14 cellular contexts compared by ENCODE assay signal in genomic region chr12:56947633-56948535, GRCh38. TPM values are rescaled to one million over a fixed set of nuclear protein-coding genes. Genes with fewer than 3 reads are reported as not detected.
DNase-seq lines count a peak whose midpoint lies in the region; ATAC-seq, FAIRE-seq and TF ChIP-seq lines count a peak whose summit lies in the region.
"Had no signal": no experiment of that assay in that cellular context is flagged by ENCODE, and none has a peak within 500 bp of the region (broad histone marks: within the 10 kb centered on the region; RNA-seq: fewer than 3 reads in every experiment).

No MANE protein-coding gene starts in this region.

- H3K9me3 ChIP-seq in Karpas-422 (ENCODE audit: low read length) (no peaks in the 10 kb centered on the region), GM12878 (replicated peaks; ENCODE audit: control insufficient read depth, insufficient read depth, low read length) (no peaks in the 10 kb centered on the region; the same call in 2 of the 3 replicates), liver (ENCODE audit: control insufficient read depth in 4 of 4, low read length in 3 of 4) (no peaks in the 10 kb centered on the region)
- H3K9me3 ChIP-seq in effector memory CD4-positive, alpha-beta T cell (ENCODE audit: control insufficient read depth, low read length): no peaks in the 10 kb centered on the region
- H3K9me3 ChIP-seq: Caco-2, colonic mucosa, gastrocnemius medialis had no signal

- no peaks in the 10 kb centered on the region for H4K20me1 ChIP-seq in Karpas-422 (ENCODE audit: insufficient read depth, low read depth, low read length)
- no peaks in the 10 kb centered on the region for H4K20me1 ChIP-seq in GM12878 (ENCODE audit: control insufficient read depth, insufficient read depth)

- H3K27me3 ChIP-seq in Karpas-422 (ENCODE audit: low read length) (0 out of 2 replicates have a peak, but pooled peaks cover 2% of the 10 kb centered on the region), GM12878 (replicated peaks in 1 of 2; ENCODE audit: control insufficient read depth in 2 of 2, insufficient read depth in 2 of 2, low read length in 1 of 2) (no peaks in the 10 kb centered on the region; a peak in 1 of 4 replicates), liver (ENCODE audit: control insufficient read depth in 4 of 4, insufficient read depth in 4 of 4, low read length in 3 of 4) (no peaks in the 10 kb centered on the region)
- no peaks in the 10 kb centered on the region for H3K27me3 ChIP-seq in effector memory CD4-positive, alpha-beta T cell (replicated peaks; ENCODE audit: control insufficient read depth, insufficient read depth, low read length, poor library complexity, severe bottlenecking)
- H3K27me3 ChIP-seq: colonic mucosa, gastrocnemius medialis had no signal

- H3K4me1 ChIP-seq in Karpas-422 (ENCODE audit: low read length) (no peaks in the 10 kb centered on the region), GM12878 (ENCODE audit: control insufficient read depth, insufficient read depth, low read length) (no peaks in the 10 kb centered on the region), liver (ENCODE audit: control insufficient read depth in 4 of 4, insufficient read depth in 4 of 4, low read length in 3 of 4) (peaks cover 0 to 7% (median 2%) of the 10 kb centered on the region in 4 donors)
- no peaks in the 10 kb centered on the region for H3K4me1 ChIP-seq in effector memory CD4-positive, alpha-beta T cell (ENCODE audit: control insufficient read depth, insufficient read depth, low read length, poor library complexity, severe bottlenecking)
- H3K4me1 ChIP-seq: Caco-2, colonic mucosa, gastrocnemius medialis had no signal

- no peaks in the 10 kb centered on the region for H3K9me2 ChIP-seq in Karpas-422 (replicated peaks; ENCODE audit: insufficient read depth, low read length)

- intact Hi-C loops in GM12878 (cut with micrococcal nuclease; ENCODE audit: unreplicated experiment): no loop called here

- in situ Hi-C loops in GM12878 (cut with MboI): no loop called here

- TF ChIP-seq EP300 in GM12878 (IDR thresholded peaks at IDR 0.05; ENCODE audit: borderline replicate concordance in 1 of 2, control insufficient read depth in 1 of 2, low read depth in 2 of 2, low read length in 2 of 2): no peak

- H3K4me2 ChIP-seq in Karpas-422 (ENCODE audit: low read depth, low read length, poor library complexity, severe bottlenecking) (no peak overlapping the region), GM12878 (ENCODE audit: control insufficient read depth, insufficient read depth) (no peak overlapping the region)

- H2AFZ ChIP-seq in Karpas-422 (ENCODE audit: low read length): no peak overlapping the region
- H2AFZ ChIP-seq in GM12878 (ENCODE audit: control insufficient read depth, low read depth, low read length): no peak overlapping the region

- H3K4me3 ChIP-seq in GM12865 (ENCODE audit: low read depth, low read length) (no peak overlapping the region), Karpas-422 (ENCODE audit: low read length) (no peak overlapping the region), GM12878 (no peak overlapping the region), liver (ENCODE audit: low read depth in 1 of 3, low read length in 3 of 3) (no peak overlapping the region)
- no peak overlapping the region for H3K4me3 ChIP-seq in effector memory CD4-positive, alpha-beta T cell (ENCODE audit: insufficient read depth, low read depth, low read length, poor library complexity, severe bottlenecking)
- H3K4me3 ChIP-seq: colonic mucosa, gastrocnemius medialis had no signal

- SMC1A ChIA-PET in GM12878 (lab: Charles Lee; ENCODE audit: uncharacterized antibody, unreplicated experiment): interaction anchor here (1.2 to 1.3 kb wide), 2 partner anchors 40 to 53 kb away, joined by 3 to 4 read pairs; no protein-coding TSS in a partner anchor

- POLR2A ChIA-PET in GM12878 (lab: Charles Lee): no interaction called here

- H3K36me3 ChIP-seq in Karpas-422 (ENCODE audit: insufficient read depth, low read length) (no peaks in the 10 kb centered on the region), GM12878 (ENCODE audit: control insufficient read depth in 2 of 2, insufficient read depth in 2 of 2, low read length in 1 of 2) (no peaks in the 10 kb centered on the region), liver (ENCODE audit: control insufficient read depth in 4 of 4, insufficient read depth in 3 of 4, low read depth in 1 of 4, low read length in 3 of 4) (peaks cover 9 to 32% (median 29%) of the 10 kb centered on the region in 4 donors)
- no peaks in the 10 kb centered on the region for H3K36me3 ChIP-seq in effector memory CD4-positive, alpha-beta T cell (ENCODE audit: control insufficient read depth, insufficient read depth, low read length)
- H3K36me3 ChIP-seq: colonic mucosa, gastrocnemius medialis had no signal

- TF ChIP-seq POLR2A in GM12878 (IDR thresholded peaks at IDR 0.05; ENCODE audit: low read depth, low read length): no peak

- ATAC-seq in GM12878: no peak
- no peak for ATAC-seq in activated CD4-positive, CD25-positive, alpha-beta regulatory T cell treated with anti-CD3 and anti-CD28 coated beads, Interleukin-2, amount 50 U/mL, for 24 hours
- ATAC-seq: activated CD4-positive, alpha-beta T cell treated with anti-CD3 and anti-CD28 coated beads for 36 hours; gastrocnemius medialis; T-cell had no signal

- H3K79me2 ChIP-seq in Karpas-422 (ENCODE audit: low read length): no peaks in the 10 kb centered on the region
- H3K79me2 ChIP-seq in GM12878 (ENCODE audit: control insufficient read depth, insufficient read depth, low read length): no peaks in the 10 kb centered on the region

- no peak for TF ChIP-seq CTCF in GM12865 (IDR thresholded peaks at IDR 0.05; ENCODE audit: insufficient read depth, low read depth, low read length, missing control alignments)
- TF ChIP-seq CTCF in GM12878 (IDR thresholded peaks at IDR 0.05 in 2 of 3, conservative IDR thresholded peaks at IDR 0.05 in 1 of 3; ENCODE audit: control insufficient read depth in 2 of 3, extremely low read depth in 1 of 3, insufficient read depth in 1 of 3, low read depth in 3 of 3, low read length in 3 of 3): peak in 1 of 3 experiments; percentile 17; a peak in 1 of 6 replicates
- peak; percentile 16 for TF ChIP-seq CTCF in liver (IDR thresholded peaks at IDR 0.05; ENCODE audit: low read depth, low read length, missing input control)

- TF ChIP-seq RAD21 in GM12878 (IDR thresholded peaks at IDR 0.05; ENCODE audit: insufficient read depth, low read depth, low read length) (peak; percentile 41), liver (IDR thresholded peaks at IDR 0.05) (peak; percentile 61)

- RAD21 ChIA-PET in GM12878 (lab: Charles Lee; ENCODE audit: unreplicated experiment): interaction anchor here (1.4 kb wide), 2 partner anchors 53 to 58 kb away, joined by 3 read pairs; no protein-coding TSS in a partner anchor

- DNase-seq in GM12865 (ENCODE audit: low read depth): peak; percentile 32
- DNase-seq in Karpas-422: peak; percentile 60
- no peak for DNase-seq in GM12878 (ENCODE audit: low read depth, low spot score)
- no peak for DNase-seq in NCI-H187 (lab: John Stamatoyannopoulos, UW)
- DNase-seq in effector memory CD4-positive, alpha-beta T cell: no peak
- DNase-seq: activated CD4-positive, alpha-beta T cell treated with anti-CD3 and anti-CD28 coated beads for 36 hours; colonic mucosa; gastrocnemius medialis; NCI-H2171; T-cell had no signal

- H3K9ac ChIP-seq in Karpas-422 (ENCODE audit: low read length) (no peak overlapping the region), GM12878 (ENCODE audit: control insufficient read depth, insufficient read depth, low read length) (no peak overlapping the region), liver (ENCODE audit: low read depth in 1 of 2, low read length in 2 of 2) (no peak overlapping the region)

- CTCF ChIA-PET in GM12878 (lab: Yijun Ruan, JAX): interaction anchor here (0.6 to 1.3 kb wide), 6 partner anchors 12 to 187 kb away, joined by 3 to 5 read pairs (median 3); no protein-coding TSS in a partner anchor

- BruUV-seq in GM12878 (replicated peaks; lab: Mats Ljungman, UMichigan): no TSS peak

- FAIRE-seq in GM12878 (lab: Jason Lieb, UNC): no peak
- FAIRE-seq: islet of Langerhans had no signal

- 41% methylated on average over 6 of the region's 6 CpGs for WGBS in GM12878 (ENCODE audit: insufficient coverage, insufficient replicate concordance, low lambda C conversion rate, missing lambda C conversion rate)
- 58% methylated on average over 6 of the region's 6 CpGs for WGBS in liver

- H3K27ac ChIP-seq in Karpas-422 (ENCODE audit: low read length): no peak overlapping the region
- no peak overlapping the region for H3K27ac ChIP-seq in GM12878 (ENCODE audit: control insufficient read depth, insufficient read depth)
- peak overlapping the region in 1 of 2 donors; percentile 14 for H3K27ac ChIP-seq in liver (ENCODE audit: low read depth in 1 of 2, low read length in 2 of 2)
- H3K27ac ChIP-seq in effector memory CD4-positive, alpha-beta T cell (ENCODE audit: insufficient read depth, low read length, poor library complexity, severe bottlenecking): no peak overlapping the region
- H3K27ac ChIP-seq: colonic mucosa, gastrocnemius medialis had no signal

RNA-seq across cellular contexts. Expression of gene RDH16, which starts 9.5 kb away (rescaled TPM):
- 0.11 TPM in 1 of 2 replicates, not detected in the other for total RNA-seq in Karpas-422 (2014; rRNA removed; shearing (Covaris generic); ENCODE audit: low replicate concordance)
- 0.98 and 1.3 TPM in 2 replicates for total RNA-seq in GM12878 (2013; cell fraction: nucleolus; rRNA removed)
- total RNA-seq in GM12878 (2014; rRNA removed) (0.05 and 0.06 TPM in 2 replicates), GM12878 (2014; rRNA removed; fragmentation: Illumina TruSeq; extraction: Trizol) (0.04 TPM in 1 of 2 replicates, not detected in the other), GM12878 (2021) (0.31 TPM in 1 of 2 replicates, not detected in the other), liver (100 to 1,000 TPM in 1 of 2 donors, 10 to 100 TPM in 1; 12.9 to 382 TPM)
- 0.21 TPM for polyA plus RNA-seq in GM12878 (2011; ENCODE audit: low read depth)
- polyA plus RNA-seq in GM12878 (2011; rRNA removed) (0.03 and 0.05 TPM in 2 replicates), GM12878 (2014; fragmentation: Illumina TruSeq; extraction: Trizol) (0.09 TPM in 1 of 2 replicates, not detected in the other), GM12878 (2014; fragmentation: Nextera tagmentation; extraction: Ambion mirVana) (under 1 TPM; 0.04 to 0.08 TPM), GM12878 (2014; rRNA removed) (0.15 and 0.18 TPM in 2 replicates), GM12878 (2016; fragmentation: Nextera tagmentation; extraction: Ambion mirVana) (under 1 TPM; 0.05 to 0.07 TPM), liver (100 to 1,000 TPM; 187 to 251 TPM)
- 0.04 and 0.05 TPM in 2 replicates for polyA plus RNA-seq in GM12878 (2011; cell fraction: cytosol; rRNA removed)
- polyA plus RNA-seq in GM12878 (2011; cell fraction: nucleus; rRNA removed): 0.70 and 0.76 TPM in 2 replicates
- polyA plus RNA-seq in GM12878 (2012): 0.15 and 0.19 TPM in 2 replicates
- 0.07 and 0.10 TPM in 2 replicates for polyA minus RNA-seq in GM12878 (2011; rRNA and poly(A)+ RNA removed)
- not detected in 2 replicates for polyA minus RNA-seq in GM12878 (2011; cell fraction: cytosol; rRNA and poly(A)+ RNA removed)
- 0.12 TPM in 1 of 2 replicates, not detected in the other for polyA minus RNA-seq in GM12878 (2011; cell fraction: nucleus; rRNA and poly(A)+ RNA removed)

RNA-seq across cellular contexts. Expression of gene SDR9C7, which starts 13.7 kb away (rescaled TPM):
- not detected in 2 replicates for total RNA-seq in Karpas-422 (2014; rRNA removed; shearing (Covaris generic); ENCODE audit: low replicate concordance)
- total RNA-seq in GM12878 (2013; cell fraction: nucleolus; rRNA removed): not detected in 2 replicates
- not detected in 2 replicates for total RNA-seq in GM12878 (2014; rRNA removed)
- not detected in 2 replicates for total RNA-seq in GM12878 (2014; rRNA removed; fragmentation: Illumina TruSeq; extraction: Trizol)
- total RNA-seq in GM12878 (2021): not detected in 2 replicates
- polyA plus RNA-seq in GM12878 (2011; ENCODE audit: low read depth): not detected
- polyA plus RNA-seq in GM12878 (2011; rRNA removed): 0.06 TPM in 1 of 2 replicates, not detected in the other
- not detected in 2 replicates for polyA plus RNA-seq in GM12878 (2011; cell fraction: cytosol; rRNA removed)
- 0.07 TPM in 1 of 2 replicates, not detected in the other for polyA plus RNA-seq in GM12878 (2011; cell fraction: nucleus; rRNA removed)
- not detected in 2 replicates for polyA plus RNA-seq in GM12878 (2012)
- not detected in 2 replicates for polyA plus RNA-seq in GM12878 (2014; fragmentation: Illumina TruSeq; extraction: Trizol)
- not detected for polyA plus RNA-seq in GM12878 (2014; fragmentation: Nextera tagmentation; extraction: Ambion mirVana)
- polyA plus RNA-seq in GM12878 (2014; rRNA removed): 0.04 TPM in 1 of 2 replicates, not detected in the other
- not detected for polyA plus RNA-seq in GM12878 (2016; fragmentation: Nextera tagmentation; extraction: Ambion mirVana)
- 0.15 TPM in 1 of 2 replicates, not detected in the other for polyA minus RNA-seq in GM12878 (2011; rRNA and poly(A)+ RNA removed)
- not detected in 2 replicates for polyA minus RNA-seq in GM12878 (2011; cell fraction: cytosol; rRNA and poly(A)+ RNA removed)
- not detected in 2 replicates for polyA minus RNA-seq in GM12878 (2011; cell fraction: nucleus; rRNA and poly(A)+ RNA removed)
- total RNA-seq in liver: not detected
- not detected for polyA plus RNA-seq in liver
- total RNA-seq: activated CD4-positive, alpha-beta T cell treated with anti-CD3 and anti-CD28 coated beads for 36 hours; Caco-2; colonic mucosa; T-cell had no signal

RNA-seq across cellular contexts. Expression of gene ZBTB39, which starts 58.5 kb away (rescaled TPM):
- 10.0 and 10.7 TPM in 2 replicates for total RNA-seq in Karpas-422 (2014; rRNA removed; shearing (Covaris generic); ENCODE audit: low replicate concordance)
- total RNA-seq in GM12878 (2013; cell fraction: nucleolus; rRNA removed): 14.3 and 16.7 TPM in 2 replicates
- total RNA-seq in GM12878 (2014; rRNA removed): 5.0 and 5.3 TPM in 2 replicates
- total RNA-seq in GM12878 (2014; rRNA removed; fragmentation: Illumina TruSeq; extraction: Trizol): 4.0 and 4.1 TPM in 2 replicates
- total RNA-seq in GM12878 (2021): 5.6 and 6.0 TPM in 2 replicates
- polyA plus RNA-seq in GM12878 (2011; ENCODE audit: low read depth): 3.0 TPM
- polyA plus RNA-seq in GM12878 (2011; rRNA removed): 5.2 and 6.8 TPM in 2 replicates
- 5.6 and 6.2 TPM in 2 replicates for polyA plus RNA-seq in GM12878 (2011; cell fraction: cytosol; rRNA removed)
- 9.2 TPM in 2 replicates for polyA plus RNA-seq in GM12878 (2011; cell fraction: nucleus; rRNA removed)
- polyA plus RNA-seq in GM12878 (2012): 3.3 and 3.6 TPM in 2 replicates
- 4.7 and 4.8 TPM in 2 replicates for polyA plus RNA-seq in GM12878 (2014; fragmentation: Illumina TruSeq; extraction: Trizol)
- under 1 TPM; 0.88 to 0.93 TPM for polyA plus RNA-seq in GM12878 (2014; fragmentation: Nextera tagmentation; extraction: Ambion mirVana)
- 4.2 and 4.4 TPM in 2 replicates for polyA plus RNA-seq in GM12878 (2014; rRNA removed)
- polyA plus RNA-seq in GM12878 (2016; fragmentation: Nextera tagmentation; extraction: Ambion mirVana): 1 to 10 TPM; 3.0 to 4.4 TPM
- polyA minus RNA-seq in GM12878 (2011; rRNA and poly(A)+ RNA removed): 8.4 and 9.3 TPM in 2 replicates
- polyA minus RNA-seq in GM12878 (2011; cell fraction: cytosol; rRNA and poly(A)+ RNA removed): 2.5 and 2.8 TPM in 2 replicates
- 9.3 and 13.8 TPM in 2 replicates for polyA minus RNA-seq in GM12878 (2011; cell fraction: nucleus; rRNA and poly(A)+ RNA removed)
- 1 to 10 TPM; 3.6 to 9.9 TPM for total RNA-seq in liver
- polyA plus RNA-seq in liver: 1 to 10 TPM; 1.8 to 2.5 TPM

Comparison
In these comparisons a context has a peak if more than half of its experiments do, and no peak if none do; other contexts are left out.
1. DNase-seq: peak in GM12865 (single experiment) and Karpas-422 (single experiment); none in GM12878 (single experiment), NCI-H187 (0 of 2) and effector memory CD4-positive, alpha-beta T cell (0 of 3).
2. RNA of gene RDH16, which starts 9.5 kb away (total RNA-seq): 12.9 to 382 TPM in liver; 0.11 TPM in Karpas-422 and 0.04 to 1.3 TPM in GM12878; every median in the first group is over 4 times any median in the second.